Comparison of ENCODE assay signal across 1 cellular context in the genomic region with DNA sequence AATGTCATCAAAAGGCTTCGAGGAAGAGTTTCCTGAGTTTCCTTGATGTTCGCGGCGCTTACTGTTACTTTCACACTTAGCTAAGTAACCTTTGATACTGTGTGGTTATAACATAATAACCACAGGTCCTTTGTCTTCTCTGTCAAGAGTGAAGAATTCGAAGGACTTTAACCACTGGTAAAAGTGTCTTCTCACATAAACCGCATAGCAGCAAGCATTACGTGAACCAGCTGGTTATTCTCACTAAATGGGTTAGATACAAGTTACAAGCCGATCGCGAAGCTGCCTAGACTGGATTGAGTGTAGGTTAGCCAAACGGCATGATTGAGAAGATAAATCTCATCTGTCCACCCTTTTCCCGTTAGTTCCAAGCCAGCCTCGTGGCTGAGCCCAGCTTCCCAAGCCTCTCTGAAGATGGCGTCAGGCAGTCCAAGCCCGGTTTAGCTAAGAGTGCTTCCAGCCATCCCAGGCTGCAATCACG.
TF ChIP-seq lines count a peak whose summit lies in the region.

No MANE protein-coding gene starts in this region.

TF ChIP-seq in IMR-90, 13 proteins besides CTCF, POLR2A, EP300 and RAD21:
- TF ChIP-seq BHLHE40 (IDR thresholded peaks at IDR 0.05; ENCODE audit: low read depth, low read length) (no peak), MXI1 (IDR thresholded peaks at IDR 0.05; ENCODE audit: borderline replicate concordance, low read depth, low read length) (no peak), MAFK (IDR thresholded peaks at IDR 0.05; ENCODE audit: low read depth, low read length) (no peak), MAZ (IDR thresholded peaks at IDR 0.05; ENCODE audit: borderline replicate concordance, low read depth, low read length) (no peak), FOS (IDR thresholded peaks at IDR 0.05; ENCODE audit: low read depth, low read length) (no peak), RCOR1 (IDR thresholded peaks at IDR 0.05; ENCODE audit: insufficient replicate concordance, low read length) (no peak), RFX5 (IDR thresholded peaks at IDR 0.05; ENCODE audit: low read depth, low read length) (no peak), CEBPB (IDR thresholded peaks at IDR 0.05; ENCODE audit: low read depth, low read length) (no peak), NFE2L2 (IDR thresholded peaks at IDR 0.05; ENCODE audit: low read depth, low read length) (no peak), SMC3 (IDR thresholded peaks at IDR 0.05; ENCODE audit: low read depth, low read length) (no peak), CHD1 (IDR thresholded peaks at IDR 0.05; ENCODE audit: low read depth, low read length) (no peak)
- TF ChIP-seq, protein P1, sequence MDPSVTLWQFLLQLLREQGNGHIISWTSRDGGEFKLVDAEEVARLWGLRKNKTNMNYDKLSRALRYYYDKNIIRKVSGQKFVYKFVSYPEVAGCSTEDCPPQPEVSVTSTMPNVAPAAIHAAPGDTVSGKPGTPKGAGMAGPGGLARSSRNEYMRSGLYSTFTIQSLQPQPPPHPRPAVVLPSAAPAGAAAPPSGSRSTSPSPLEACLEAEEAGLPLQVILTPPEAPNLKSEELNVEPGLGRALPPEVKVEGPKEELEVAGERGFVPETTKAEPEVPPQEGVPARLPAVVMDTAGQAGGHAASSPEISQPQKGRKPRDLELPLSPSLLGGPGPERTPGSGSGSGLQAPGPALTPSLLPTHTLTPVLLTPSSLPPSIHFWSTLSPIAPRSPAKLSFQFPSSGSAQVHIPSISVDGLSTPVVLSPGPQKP (IDR thresholded peaks at IDR 0.05; ENCODE audit: borderline replicate concordance, low read depth, low read length), result no peak
- TF ChIP-seq, protein P2, sequence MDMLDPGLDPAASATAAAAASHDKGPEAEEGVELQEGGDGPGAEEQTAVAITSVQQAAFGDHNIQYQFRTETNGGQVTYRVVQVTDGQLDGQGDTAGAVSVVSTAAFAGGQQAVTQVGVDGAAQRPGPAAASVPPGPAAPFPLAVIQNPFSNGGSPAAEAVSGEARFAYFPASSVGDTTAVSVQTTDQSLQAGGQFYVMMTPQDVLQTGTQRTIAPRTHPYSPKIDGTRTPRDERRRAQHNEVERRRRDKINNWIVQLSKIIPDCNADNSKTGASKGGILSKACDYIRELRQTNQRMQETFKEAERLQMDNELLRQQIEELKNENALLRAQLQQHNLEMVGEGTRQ (IDR thresholded peaks at IDR 0.05; ENCODE audit: low read depth, low read length), result no peak
